ENCODE assay signal across 8 cellular contexts in genomic region chr3:156681003-156681402, GRCh38. TPM values are rescaled to one million over a fixed set of nuclear protein-coding genes. Genes with fewer than 3 reads are reported as not detected.
DNase-seq lines count a peak whose midpoint lies in the region; ATAC-seq and TF ChIP-seq lines count a peak whose summit lies in the region.

No MANE protein-coding gene starts in this region.

- H3K36me3 ChIP-seq in breast epithelium = no peaks in the 10 kb centered on the region
- H3K36me3 ChIP-seq in effector memory CD4-positive, alpha-beta T cell (ENCODE audit: control insufficient read depth, insufficient read depth, low read length) = peaks cover 9% of the 10 kb centered on the region

- H3K27ac ChIP-seq in breast epithelium = peak overlapping the region; percentile 80 to 87
- H3K27ac ChIP-seq in effector memory CD4-positive, alpha-beta T cell (ENCODE audit: insufficient read depth, low read length, poor library complexity, severe bottlenecking) = no peak overlapping the region

- peaks cover 0 to 8% of the 10 kb centered on the region in 2 donors for H3K4me1 ChIP-seq in breast epithelium
- H3K4me1 ChIP-seq in effector memory CD4-positive, alpha-beta T cell (ENCODE audit: control insufficient read depth, insufficient read depth, low read length, poor library complexity, severe bottlenecking) = peaks cover 29% of the 10 kb centered on the region

- no peak for TF ChIP-seq POLR2A in breast epithelium (IDR thresholded peaks at IDR 0.05)

- H3K9me3 ChIP-seq in breast epithelium = no peaks in the 10 kb centered on the region
- H3K9me3 ChIP-seq in effector memory CD4-positive, alpha-beta T cell (ENCODE audit: control insufficient read depth, low read length) = no peaks in the 10 kb centered on the region

- intact Hi-C loops in breast epithelium (cut with DNase I; ENCODE audit: low total_unique reads) (no loop called here), head of caudate nucleus (cut with DNase I) (no loop called here)

- no peak for TF ChIP-seq CTCF in breast epithelium (IDR thresholded peaks at IDR 0.05)

- peak; percentile 90 for DNase-seq in COR-L47 (lab: John Stamatoyannopoulos, UW)
- DNase-seq in NCI-H526 (lab: John Stamatoyannopoulos, UW) = peak; percentile 96 to 98
- DNase-seq in breast epithelium (ENCODE audit: low spot score in 2 of 2) = peak; percentile 53 to 69
- DNase-seq in lung microvascular endothelial cell (ENCODE audit: low read depth in 2 of 2) = peak; percentile 79 to 96
- no peak for DNase-seq in effector memory CD4-positive, alpha-beta T cell
- no peak for DNase-seq in head of caudate nucleus

- no peaks in the 10 kb centered on the region for H3K27me3 ChIP-seq in breast epithelium
- no peaks in the 10 kb centered on the region for H3K27me3 ChIP-seq in effector memory CD4-positive, alpha-beta T cell (replicated peaks; ENCODE audit: control insufficient read depth, insufficient read depth, low read length, poor library complexity, severe bottlenecking)

- H3K4me3 ChIP-seq in breast epithelium = peak overlapping the region in 1 of 3 donors; percentile 2
- H3K4me3 ChIP-seq in effector memory CD4-positive, alpha-beta T cell (ENCODE audit: insufficient read depth, low read depth, low read length, poor library complexity, severe bottlenecking) = no peak overlapping the region

- peak; percentile 70 for ATAC-seq in GM19043 (IDR thresholded peaks at IDR 0.05; ENCODE audit: low read depth, unreplicated experiment)
- ATAC-seq in HG03135 (IDR thresholded peaks at IDR 0.05; ENCODE audit: unreplicated experiment) = peak; percentile 71

RNA-seq across cellular contexts. Expression of gene TIPARP, which starts 6.6 kb away (rescaled TPM):
- 100 to 1,000 TPM in 1 of 3 donors, 10 to 100 TPM in 2; 28.5 to 103 (median 45.1) TPM for total RNA-seq in breast epithelium
- 14.8 and 32.1 TPM in 2 replicates for total RNA-seq in lung microvascular endothelial cell

Comparison
In these comparisons a context has a peak if more than half of its experiments do, and no peak if none do; other contexts are left out.
1. DNase-seq: peak in COR-L47 (single experiment), NCI-H526 (2 of 2), breast epithelium (2 of 2) and lung microvascular endothelial cell (2 of 2); none in effector memory CD4-positive, alpha-beta T cell (0 of 3) and head of caudate nucleus (0 of 42).